ENCODE assay signal across 1 cellular context in genomic region chr2:88680266-88680902, GRCh38.
TF ChIP-seq lines count a peak whose summit lies in the region.

No MANE protein-coding gene starts in this region.

TF ChIP-seq in HepG2, 621 proteins besides CTCF, POLR2A, EP300 and RAD21 (continues in another document):
- no peak for TF ChIP-seq ZSCAN30 (CRISPR knock-in tag; IDR thresholded peaks at IDR 0.05)
- 0 out of 2 replicates have a peak, but pooled peaks have one; percentile 21 for TF ChIP-seq KAT8 (CRISPR knock-in tag; IDR thresholded peaks at IDR 0.05)
- peak; percentile 2; the same call in 1 of the 2 replicates for TF ChIP-seq ZNF607 (CRISPR knock-in tag; IDR thresholded peaks at IDR 0.05; ENCODE audit: borderline replicate concordance)
- 0 out of 2 replicates have a peak, but pooled peaks have one; percentile 23 for TF ChIP-seq KDM2A (CRISPR knock-in tag; IDR thresholded peaks at IDR 0.05; ENCODE audit: borderline replicate concordance, low read depth)
- TF ChIP-seq ZNF547 (CRISPR knock-in tag; IDR thresholded peaks at IDR 0.05): 0 out of 2 replicates have a peak, but pooled peaks have one; percentile 41
- no peak for TF ChIP-seq ZMYM2 (CRISPR knock-in tag; IDR thresholded peaks at IDR 0.05)
- no peak for TF ChIP-seq SOX6 (IDR thresholded peaks at IDR 0.05)
- TF ChIP-seq SOX6 (CRISPR knock-in tag; IDR thresholded peaks at IDR 0.05): peak; percentile 13; the same call in 1 of the 2 replicates
- 0 out of 2 replicates have a peak, but pooled peaks have one; percentile 3 for TF ChIP-seq ZNF292 (CRISPR knock-in tag; IDR thresholded peaks at IDR 0.05; ENCODE audit: borderline replicate concordance, low read depth)
- TF ChIP-seq ETV6 (CRISPR knock-in tag; conservative IDR thresholded peaks at IDR 0.05): no peak
- peak; percentile 35 for TF ChIP-seq NR2F2 (IDR thresholded peaks at IDR 0.05; ENCODE audit: borderline replicate concordance, low read depth)
- TF ChIP-seq ZNF180 (CRISPR knock-in tag; IDR thresholded peaks at IDR 0.05; ENCODE audit: borderline replicate concordance, low read depth): no peak
- TF ChIP-seq ARID5B (CRISPR knock-in tag; IDR thresholded peaks at IDR 0.05): peak; percentile 65
- peak; percentile 40; the same call in 1 of the 2 replicates for TF ChIP-seq GATAD2A (CRISPR knock-in tag; IDR thresholded peaks at IDR 0.05)
- no peak for TF ChIP-seq ELF3 (CRISPR knock-in tag; IDR thresholded peaks at IDR 0.05)
- no peak for TF ChIP-seq HMGA1 (CRISPR knock-in tag; conservative IDR thresholded peaks at IDR 0.05)
- TF ChIP-seq ZBTB33 (CRISPR knock-in tag; IDR thresholded peaks at IDR 0.05): no peak
- 0 out of 2 replicates have a peak, but pooled peaks have one; percentile 31 for TF ChIP-seq ZNF501 (CRISPR knock-in tag; IDR thresholded peaks at IDR 0.05)
- peak; percentile 65; the same call in 1 of the 2 replicates for TF ChIP-seq CHD4 (IDR thresholded peaks at IDR 0.05; ENCODE audit: borderline replicate concordance, low read length)
- TF ChIP-seq NR2C2 (CRISPR knock-in tag; IDR thresholded peaks at IDR 0.05; ENCODE audit: borderline replicate concordance): no peak
- peak; percentile 20; the same call in 1 of the 2 replicates for TF ChIP-seq HNF4G (IDR thresholded peaks at IDR 0.05; ENCODE audit: borderline replicate concordance, low read depth, low read length)
- no peak for TF ChIP-seq HNF4G (CRISPR knock-in tag; IDR thresholded peaks at IDR 0.05; ENCODE audit: borderline replicate concordance, low read depth)
- peak in 1 of 2 experiments; percentile 71; a peak in 1 of 4 replicates for TF ChIP-seq NR2F1 (CRISPR knock-in tag; IDR thresholded peaks at IDR 0.05)
- TF ChIP-seq GMEB1 (CRISPR knock-in tag; IDR thresholded peaks at IDR 0.05; ENCODE audit: borderline replicate concordance): peak; percentile 23; the same call in 1 of the 2 replicates
- no peak for TF ChIP-seq ATF1 (CRISPR knock-in tag; IDR thresholded peaks at IDR 0.05)
- TF ChIP-seq ZNF275 (CRISPR knock-in tag; IDR thresholded peaks at IDR 0.05; ENCODE audit: borderline replicate concordance): no peak
- TF ChIP-seq RXRB (CRISPR knock-in tag; IDR thresholded peaks at IDR 0.05; ENCODE audit: borderline replicate concordance): 0 out of 2 replicates have a peak, but pooled peaks have one; percentile 27
- 0 out of 2 replicates have a peak, but pooled peaks have one; percentile 0 for TF ChIP-seq TFE3 (CRISPR knock-in tag; IDR thresholded peaks at IDR 0.05)
- peak; percentile 22; the same call in 1 of the 2 replicates for TF ChIP-seq EHMT2 (IDR thresholded peaks at IDR 0.05; ENCODE audit: borderline replicate concordance, low read depth, low read length)
- no peak for TF ChIP-seq ZNF724P (CRISPR knock-in tag; IDR thresholded peaks at IDR 0.05; ENCODE audit: borderline replicate concordance)
- TF ChIP-seq NR1H2 (CRISPR knock-in tag; IDR thresholded peaks at IDR 0.05; ENCODE audit: borderline replicate concordance, low read depth): no peak
- no peak for TF ChIP-seq ZNF761 (CRISPR knock-in tag; conservative IDR thresholded peaks at IDR 0.05)
- TF ChIP-seq IKZF5 (CRISPR knock-in tag; IDR thresholded peaks at IDR 0.05): 0 out of 2 replicates have a peak, but pooled peaks have one; percentile 10
- no peak for TF ChIP-seq ZHX2 (IDR thresholded peaks at IDR 0.05; ENCODE audit: low read depth)
- TF ChIP-seq ZHX2 (CRISPR knock-in tag; IDR thresholded peaks at IDR 0.05; ENCODE audit: borderline replicate concordance): no peak
- peak; percentile 69 for TF ChIP-seq NR2F6 (IDR thresholded peaks at IDR 0.05)
- TF ChIP-seq NR2F6 (CRISPR knock-in tag; IDR thresholded peaks at IDR 0.05): peak; percentile 73
- TF ChIP-seq ZNF484 (CRISPR knock-in tag; IDR thresholded peaks at IDR 0.05; ENCODE audit: borderline replicate concordance, low read depth): no peak
- no peak for TF ChIP-seq KDM5A (IDR thresholded peaks at IDR 0.05; ENCODE audit: borderline replicate concordance, low read length)
- TF ChIP-seq RARA (CRISPR knock-in tag; IDR thresholded peaks at IDR 0.05): peak; percentile 46
